Comparison of ENCODE assay signal across 1 cellular context in the genomic region with DNA sequence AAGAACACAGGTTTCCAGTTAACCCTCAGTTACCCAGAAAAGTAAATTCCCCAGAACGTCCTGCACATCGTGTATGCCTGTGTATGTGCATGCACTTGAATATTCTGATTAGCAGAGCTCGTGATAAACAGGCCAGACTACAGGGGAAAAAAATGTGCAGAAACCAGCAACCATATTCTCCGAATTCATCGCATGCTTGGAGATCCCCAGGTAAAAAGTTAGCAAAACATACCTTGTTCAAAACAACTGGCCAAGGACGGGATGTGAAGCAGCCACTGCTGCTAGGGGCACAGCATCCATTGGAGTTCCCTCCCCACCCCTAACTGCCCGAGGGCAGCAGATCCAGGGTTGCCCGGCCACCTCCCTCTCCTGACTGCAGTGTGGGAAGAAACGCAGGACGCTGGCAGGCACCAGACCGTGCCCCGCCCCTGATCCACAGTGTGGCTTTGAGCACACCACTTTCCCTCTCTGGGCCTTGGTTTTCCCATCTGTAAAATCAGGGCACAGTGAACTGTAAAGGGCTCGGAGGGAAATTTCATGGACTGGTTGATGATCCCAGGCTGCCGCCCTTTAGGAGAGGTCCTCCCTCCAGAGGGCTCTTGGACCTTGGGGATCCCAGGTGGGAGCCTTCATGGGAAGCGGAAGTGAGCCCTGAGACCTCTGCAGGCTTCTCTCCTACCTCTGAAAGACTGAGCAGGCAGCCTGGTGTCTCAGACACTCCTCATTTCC.
TF ChIP-seq lines count a peak whose summit lies in the region.

No MANE protein-coding gene starts in this region.

TF ChIP-seq in H1, 55 proteins besides CTCF, POLR2A, EP300 and RAD21:
- TF ChIP-seq EGR1 (IDR thresholded peaks at IDR 0.05; ENCODE audit: borderline replicate concordance, low read depth, low read length): no peak
- TF ChIP-seq POLR2AphosphoS5 (IDR thresholded peaks at IDR 0.05; ENCODE audit: low read depth, low read length): no peak
- no peak for TF ChIP-seq PHF8 (conservative IDR thresholded peaks at IDR 0.05; ENCODE audit: low read depth, low read length)
- TF ChIP-seq ZNF274 (IDR thresholded peaks at IDR 0.05; ENCODE audit: borderline replicate concordance, extremely low read depth, low read length): no peak
- TF ChIP-seq CBX8 (IDR thresholded peaks at IDR 0.05; ENCODE audit: borderline replicate concordance, low read depth, low read length): no peak
- TF ChIP-seq CHD1 (IDR thresholded peaks at IDR 0.05; ENCODE audit: low read depth, low read length): no peak
- no peak for TF ChIP-seq SUZ12 (IDR thresholded peaks at IDR 0.05; ENCODE audit: low read length)
- no peak for TF ChIP-seq TAF7 (optimal IDR thresholded peaks at IDR 0.05; ENCODE audit: borderline replicate concordance, low read depth, low read length)
- no peak for TF ChIP-seq GTF2F1 (IDR thresholded peaks at IDR 0.05; ENCODE audit: borderline replicate concordance, low read depth, low read length)
- TF ChIP-seq CEBPB (IDR thresholded peaks at IDR 0.05; ENCODE audit: low read depth, low read length): no peak
- no peak for TF ChIP-seq SIRT6 (IDR thresholded peaks at IDR 0.05; ENCODE audit: low read length)
- no peak for TF ChIP-seq HDAC2 (IDR thresholded peaks at IDR 0.05; ENCODE audit: borderline replicate concordance in 1 of 2, low read depth in 2 of 2, low read length in 2 of 2)
- TF ChIP-seq GABPA (IDR thresholded peaks at IDR 0.05; ENCODE audit: borderline replicate concordance, insufficient read depth, low read length): no peak
- TF ChIP-seq, protein P1, sequence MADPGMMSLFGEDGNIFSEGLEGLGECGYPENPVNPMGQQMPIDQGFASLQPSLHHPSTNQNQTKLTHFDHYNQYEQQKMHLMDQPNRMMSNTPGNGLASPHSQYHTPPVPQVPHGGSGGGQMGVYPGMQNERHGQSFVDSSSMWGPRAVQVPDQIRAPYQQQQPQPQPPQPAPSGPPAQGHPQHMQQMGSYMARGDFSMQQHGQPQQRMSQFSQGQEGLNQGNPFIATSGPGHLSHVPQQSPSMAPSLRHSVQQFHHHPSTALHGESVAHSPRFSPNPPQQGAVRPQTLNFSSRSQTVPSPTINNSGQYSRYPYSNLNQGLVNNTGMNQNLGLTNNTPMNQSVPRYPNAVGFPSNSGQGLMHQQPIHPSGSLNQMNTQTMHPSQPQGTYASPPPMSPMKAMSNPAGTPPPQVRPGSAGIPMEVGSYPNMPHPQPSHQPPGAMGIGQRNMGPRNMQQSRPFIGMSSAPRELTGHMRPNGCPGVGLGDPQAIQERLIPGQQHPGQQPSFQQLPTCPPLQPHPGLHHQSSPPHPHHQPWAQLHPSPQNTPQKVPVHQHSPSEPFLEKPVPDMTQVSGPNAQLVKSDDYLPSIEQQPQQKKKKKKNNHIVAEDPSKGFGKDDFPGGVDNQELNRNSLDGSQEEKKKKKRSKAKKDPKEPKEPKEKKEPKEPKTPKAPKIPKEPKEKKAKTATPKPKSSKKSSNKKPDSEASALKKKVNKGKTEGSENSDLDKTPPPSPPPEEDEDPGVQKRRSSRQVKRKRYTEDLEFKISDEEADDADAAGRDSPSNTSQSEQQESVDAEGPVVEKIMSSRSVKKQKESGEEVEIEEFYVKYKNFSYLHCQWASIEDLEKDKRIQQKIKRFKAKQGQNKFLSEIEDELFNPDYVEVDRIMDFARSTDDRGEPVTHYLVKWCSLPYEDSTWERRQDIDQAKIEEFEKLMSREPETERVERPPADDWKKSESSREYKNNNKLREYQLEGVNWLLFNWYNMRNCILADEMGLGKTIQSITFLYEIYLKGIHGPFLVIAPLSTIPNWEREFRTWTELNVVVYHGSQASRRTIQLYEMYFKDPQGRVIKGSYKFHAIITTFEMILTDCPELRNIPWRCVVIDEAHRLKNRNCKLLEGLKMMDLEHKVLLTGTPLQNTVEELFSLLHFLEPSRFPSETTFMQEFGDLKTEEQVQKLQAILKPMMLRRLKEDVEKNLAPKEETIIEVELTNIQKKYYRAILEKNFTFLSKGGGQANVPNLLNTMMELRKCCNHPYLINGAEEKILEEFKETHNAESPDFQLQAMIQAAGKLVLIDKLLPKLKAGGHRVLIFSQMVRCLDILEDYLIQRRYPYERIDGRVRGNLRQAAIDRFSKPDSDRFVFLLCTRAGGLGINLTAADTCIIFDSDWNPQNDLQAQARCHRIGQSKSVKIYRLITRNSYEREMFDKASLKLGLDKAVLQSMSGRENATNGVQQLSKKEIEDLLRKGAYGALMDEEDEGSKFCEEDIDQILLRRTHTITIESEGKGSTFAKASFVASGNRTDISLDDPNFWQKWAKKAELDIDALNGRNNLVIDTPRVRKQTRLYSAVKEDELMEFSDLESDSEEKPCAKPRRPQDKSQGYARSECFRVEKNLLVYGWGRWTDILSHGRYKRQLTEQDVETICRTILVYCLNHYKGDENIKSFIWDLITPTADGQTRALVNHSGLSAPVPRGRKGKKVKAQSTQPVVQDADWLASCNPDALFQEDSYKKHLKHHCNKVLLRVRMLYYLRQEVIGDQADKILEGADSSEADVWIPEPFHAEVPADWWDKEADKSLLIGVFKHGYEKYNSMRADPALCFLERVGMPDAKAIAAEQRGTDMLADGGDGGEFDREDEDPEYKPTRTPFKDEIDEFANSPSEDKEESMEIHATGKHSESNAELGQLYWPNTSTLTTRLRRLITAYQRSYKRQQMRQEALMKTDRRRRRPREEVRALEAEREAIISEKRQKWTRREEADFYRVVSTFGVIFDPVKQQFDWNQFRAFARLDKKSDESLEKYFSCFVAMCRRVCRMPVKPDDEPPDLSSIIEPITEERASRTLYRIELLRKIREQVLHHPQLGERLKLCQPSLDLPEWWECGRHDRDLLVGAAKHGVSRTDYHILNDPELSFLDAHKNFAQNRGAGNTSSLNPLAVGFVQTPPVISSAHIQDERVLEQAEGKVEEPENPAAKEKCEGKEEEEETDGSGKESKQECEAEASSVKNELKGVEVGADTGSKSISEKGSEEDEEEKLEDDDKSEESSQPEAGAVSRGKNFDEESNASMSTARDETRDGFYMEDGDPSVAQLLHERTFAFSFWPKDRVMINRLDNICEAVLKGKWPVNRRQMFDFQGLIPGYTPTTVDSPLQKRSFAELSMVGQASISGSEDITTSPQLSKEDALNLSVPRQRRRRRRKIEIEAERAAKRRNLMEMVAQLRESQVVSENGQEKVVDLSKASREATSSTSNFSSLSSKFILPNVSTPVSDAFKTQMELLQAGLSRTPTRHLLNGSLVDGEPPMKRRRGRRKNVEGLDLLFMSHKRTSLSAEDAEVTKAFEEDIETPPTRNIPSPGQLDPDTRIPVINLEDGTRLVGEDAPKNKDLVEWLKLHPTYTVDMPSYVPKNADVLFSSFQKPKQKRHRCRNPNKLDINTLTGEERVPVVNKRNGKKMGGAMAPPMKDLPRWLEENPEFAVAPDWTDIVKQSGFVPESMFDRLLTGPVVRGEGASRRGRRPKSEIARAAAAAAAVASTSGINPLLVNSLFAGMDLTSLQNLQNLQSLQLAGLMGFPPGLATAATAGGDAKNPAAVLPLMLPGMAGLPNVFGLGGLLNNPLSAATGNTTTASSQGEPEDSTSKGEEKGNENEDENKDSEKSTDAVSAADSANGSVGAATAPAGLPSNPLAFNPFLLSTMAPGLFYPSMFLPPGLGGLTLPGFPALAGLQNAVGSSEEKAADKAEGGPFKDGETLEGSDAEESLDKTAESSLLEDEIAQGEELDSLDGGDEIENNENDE (IDR thresholded peaks at IDR 0.05; ENCODE audit: insufficient replicate concordance, low read length): no peak
- TF ChIP-seq TAF1 (IDR thresholded peaks at IDR 0.05; ENCODE audit: low read depth, low read length): no peak
- no peak for TF ChIP-seq POU5F1 (IDR thresholded peaks at IDR 0.05; ENCODE audit: low read depth, low read length)
- TF ChIP-seq ASH2L (IDR thresholded peaks at IDR 0.05; ENCODE audit: low read length): no peak
- no peak for TF ChIP-seq HDAC6 (IDR thresholded peaks at IDR 0.05; ENCODE audit: low read depth, low read length)
- no peak for TF ChIP-seq NRF1 (IDR thresholded peaks at IDR 0.05; ENCODE audit: low read depth, low read length)
- TF ChIP-seq RXRA (IDR thresholded peaks at IDR 0.05; ENCODE audit: insufficient read depth, low read depth, low read length): no peak
